18 cellular contexts compared by ENCODE assay signal in the genomic region with DNA sequence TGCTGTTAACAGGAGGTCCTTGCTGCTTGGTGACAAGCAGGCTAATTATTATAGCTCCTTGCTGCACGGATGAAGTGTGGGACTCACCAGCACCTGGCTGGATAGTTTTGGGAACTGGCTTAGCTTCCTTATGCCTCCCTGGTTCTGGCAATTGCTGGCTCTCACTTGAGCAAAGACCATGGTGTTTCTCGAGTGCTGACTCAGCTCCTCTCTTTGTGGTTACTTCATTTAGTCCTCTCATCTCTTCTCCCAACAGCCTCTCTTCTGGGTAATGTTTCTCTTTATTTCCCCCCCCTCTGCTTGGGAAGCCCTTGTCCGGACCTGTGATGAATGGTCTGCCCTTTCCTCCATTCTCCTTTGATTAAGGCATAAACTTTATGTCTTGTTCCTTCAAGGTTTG.
A peak's percentile ranks its signal among the peaks of the same experiment; 100 is the strongest.
DNase-seq lines count a peak whose midpoint lies in the region; ATAC-seq, FAIRE-seq and TF ChIP-seq lines count a peak whose summit lies in the region.
"Had no signal": no experiment of that assay in that cellular context is flagged by ENCODE, and none has a peak within 500 bp of the region (broad histone marks: within the 10 kb centered on the region; RNA-seq: fewer than 3 reads in every experiment).

No MANE protein-coding gene starts in this region.

- H3K9me3 ChIP-seq in A549 (no peaks in the 10 kb centered on the region), PC-9 (ENCODE audit: insufficient read depth, low read depth) (no peaks in the 10 kb centered on the region)
- H3K9me3 ChIP-seq: Caco-2, HAP-1 had no signal

- in situ Hi-C loops in GM13977 (cut with MboI; ENCODE audit: low pct_unique_long_range_greater_than_20kb, low sequenced_read_pairs, unreplicated experiment) = no loop called here

- H3K27ac ChIP-seq in A549 (no peak overlapping the region), PC-9 (no peak overlapping the region)
- H3K27ac ChIP-seq: C4-2B, KMS-11 had no signal

- no peak for TF ChIP-seq RAD21 in A549 (conservative IDR thresholded peaks at IDR 0.05 in 1 of 2, IDR thresholded peaks at IDR 0.05 in 1 of 2)

- H3K27me3 Mint-ChIP-seq in nephron progenitor cell (ENCODE audit: low read depth, poor library complexity) = peaks cover 3% of the 10 kb centered on the region
- H3K27me3 Mint-ChIP-seq: CD4-positive, alpha-beta T cell had no signal

- no peaks in the 10 kb centered on the region for H3K36me3 ChIP-seq in PC-9 (ENCODE audit: low read depth)
- H3K36me3 ChIP-seq: HAP-1 had no signal

- H3K9me2 ChIP-seq in PC-9 (ENCODE audit: insufficient read depth) = no peaks in the 10 kb centered on the region

- TF ChIP-seq EP300 in A549 (IDR thresholded peaks at IDR 0.05) = no peak

- H3K9me3 Mint-ChIP-seq in nephron progenitor cell = peaks cover 4% of the 10 kb centered on the region
- H3K9me3 Mint-ChIP-seq: CD4-positive, alpha-beta T cell had no signal

- peak; percentile 82 for FAIRE-seq in A549 (lab: Jason Lieb, UNC)
- peak; percentile 4 for FAIRE-seq in HTR-8/SVneo (lab: Jason Lieb, UNC)
- FAIRE-seq: A204.1, D721Med, GM19239, HepG2 had no signal

- POLR2A ChIA-PET in A549 (lab: Yijun Ruan, JAX) = no interaction called here
- POLR2A ChIA-PET in PC-9 (lab: Charles Lee; ENCODE audit: unreplicated experiment) = no interaction called here

- 46% methylated on average over 3 of the region's 3 CpGs for WGBS in A549 (ENCODE audit: missing lambda C conversion rate)

- H3K4me3 ChIP-seq in A549 (no peak overlapping the region), PC-9 (no peak overlapping the region)
- H3K4me3 ChIP-seq: HAP-1 had no signal

- H4K20me1 ChIP-seq in PC-9 (ENCODE audit: insufficient read depth) = no peaks in the 10 kb centered on the region

- no peak for TF ChIP-seq POLR2A in A549 (IDR thresholded peaks at IDR 0.05; ENCODE audit: low read length)

- H3K4me1 Mint-ChIP-seq in nephron progenitor cell = peaks cover 9% of the 10 kb centered on the region

- no TSS peak for BruUV-seq in PC-9 (replicated peaks; lab: Mats Ljungman, UMichigan)

- ATAC-seq in A549 = no peak
- ATAC-seq in HG02571 (IDR thresholded peaks at IDR 0.05; ENCODE audit: unreplicated experiment) = no peak
- ATAC-seq: HepG2 had no signal

- no peaks in the 10 kb centered on the region for H3K4me1 ChIP-seq in A549
- H3K4me1 ChIP-seq in PC-9 (replicated peaks; ENCODE audit: insufficient read depth) = peaks cover 9% of the 10 kb centered on the region; the same call in 1 of the 2 replicates
- H3K4me1 ChIP-seq: Caco-2, HAP-1 had no signal

- no peaks in the 10 kb centered on the region for H3K27me3 ChIP-seq in PC-9 (ENCODE audit: insufficient read depth, low read depth)

- H3K4me2 ChIP-seq in A549 (no peak overlapping the region), PC-9 (no peak overlapping the region)
- H3K4me2 ChIP-seq: KMS-11 had no signal

- no peak for DNase-seq in A549 (ENCODE audit: low read depth in 1 of 2, low spot score in 1 of 2)
- no peak for DNase-seq in HTR-8/SVneo (ENCODE audit: insufficient read length, low spot score)
- DNase-seq in PC-9 = no peak
- DNase-seq in nephron progenitor cell = no peak
- no peak for DNase-seq in GM13977 (ENCODE audit: low spot score)
- DNase-seq: AML-193; Caco-2; CD4-positive, alpha-beta T cell; DMS79 treated with DMSO at 0.1 percent for 48 hours; GF-D8 had no signal

- H3K36me3 Mint-ChIP-seq in nephron progenitor cell (ENCODE audit: low read depth) = no peaks in the 10 kb centered on the region

- peak overlapping the region; percentile 27; the same call in 1 of the 2 replicates for H2AFZ ChIP-seq in PC-9

- no peak overlapping the region for H3K4me3 Mint-ChIP-seq in nephron progenitor cell
- H3K4me3 Mint-ChIP-seq: CD4-positive, alpha-beta T cell had no signal

- TF ChIP-seq CTCF in A549 (IDR thresholded peaks at IDR 0.05) (no peak), PC-9 (conservative IDR thresholded peaks at IDR 0.05) (no peak), nephron progenitor cell (IDR thresholded peaks at IDR 0.05) (no peak), GM13977 (IDR thresholded peaks at IDR 0.05; ENCODE audit: extremely low read depth, insufficient read depth, missing control alignments) (no peak)

- CTCF ChIA-PET in A549 (lab: Yijun Ruan, JAX) (no interaction called here), PC-9 (lab: Charles Lee) (no interaction called here)

- intact Hi-C loops in PC-9 (cut with micrococcal nuclease; ENCODE audit: unreplicated experiment) = no loop called here

- no peaks in the 10 kb centered on the region for H3F3A ChIP-seq in PC-9 (ENCODE audit: insufficient read depth, low read depth)

- H3K79me2 ChIP-seq in PC-9 (ENCODE audit: low read depth) = no peaks in the 10 kb centered on the region

- peak overlapping the region; percentile 40 for H3K27ac Mint-ChIP-seq in nephron progenitor cell
- H3K27ac Mint-ChIP-seq: CD4-positive, alpha-beta T cell had no signal

TF ChIP-seq in A549, 52 proteins besides CTCF, POLR2A, EP300 and RAD21:
- no peak for TF ChIP-seq CBX2 (IDR thresholded peaks at IDR 0.05; ENCODE audit: borderline replicate concordance, low read depth)
- no peak for TF ChIP-seq KDM5A (IDR thresholded peaks at IDR 0.05)
- TF ChIP-seq, protein P1, sequence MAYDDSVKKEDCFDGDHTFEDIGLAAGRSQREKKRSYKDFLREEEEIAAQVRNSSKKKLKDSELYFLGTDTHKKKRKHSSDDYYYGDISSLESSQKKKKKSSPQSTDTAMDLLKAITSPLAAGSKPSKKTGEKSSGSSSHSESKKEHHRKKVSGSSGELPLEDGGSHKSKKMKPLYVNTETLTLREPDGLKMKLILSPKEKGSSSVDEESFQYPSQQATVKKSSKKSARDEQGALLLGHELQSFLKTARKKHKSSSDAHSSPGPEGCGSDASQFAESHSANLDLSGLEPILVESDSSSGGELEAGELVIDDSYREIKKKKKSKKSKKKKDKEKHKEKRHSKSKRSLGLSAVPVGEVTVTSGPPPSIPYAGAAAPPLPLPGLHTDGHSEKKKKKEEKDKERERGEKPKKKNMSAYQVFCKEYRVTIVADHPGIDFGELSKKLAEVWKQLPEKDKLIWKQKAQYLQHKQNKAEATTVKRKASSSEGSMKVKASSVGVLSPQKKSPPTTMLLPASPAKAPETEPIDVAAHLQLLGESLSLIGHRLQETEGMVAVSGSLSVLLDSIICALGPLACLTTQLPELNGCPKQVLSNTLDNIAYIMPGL (CRISPR knock-in tag; IDR thresholded peaks at IDR 0.05; ENCODE audit: borderline replicate concordance) = no peak
- TF ChIP-seq CBX8 (IDR thresholded peaks at IDR 0.05) = no peak
- TF ChIP-seq MAFK (IDR thresholded peaks at IDR 0.05; ENCODE audit: partially characterized antibody) = peak; percentile 44
- no peak for TF ChIP-seq ZFP36 (IDR thresholded peaks at IDR 0.05; ENCODE audit: borderline replicate concordance, partially characterized antibody)
